Comparison of ENCODE assay signal across 8 cellular contexts in genomic region chr6:26327450-26328264, GRCh38. TPM values are rescaled to one million over a fixed set of nuclear protein-coding genes. Genes with fewer than 3 reads are reported as not detected.
DNase-seq lines count a peak whose midpoint lies in the region; ATAC-seq and TF ChIP-seq lines count a peak whose summit lies in the region.

No MANE protein-coding gene starts in this region.

- no peak overlapping the region for H2AFZ ChIP-seq in mesenchymal stem cell (ENCODE audit: low read depth, low read length)

- CTCF ChIA-PET in T-cell (lab: Charles Lee): interaction anchor here in 1 of 2 donors (0.7 to 2.3 kb wide), 3 partner anchors 154 to 268 kb away, joined by 5 to 6 read pairs (median 5); no protein-coding TSS in a partner anchor

- peak overlapping the region; percentile 53 to 66 (median 58) for H3K4me3 Mint-ChIP-seq in T-cell

- H3K27me3 ChIP-seq in mesenchymal stem cell (ENCODE audit: control insufficient read depth in 1 of 2, insufficient read depth in 1 of 2, low read length in 2 of 2): peaks cover 0 to 20% of the 10 kb centered on the region in 2 experiments

- WGBS in mesenchymal stem cell: under 1% methylated on average over 26 of the region's 28 CpGs

- TF ChIP-seq CTCF in LNCaP clone FGC (IDR thresholded peaks at IDR 0.05; ENCODE audit: control insufficient read depth, extremely low read depth, insufficient read depth): no peak

- ATAC-seq in T-cell (replicated peaks in 1 of 4) (peak in 1 of 4 experiments; percentile 36), HG02798 (IDR thresholded peaks at IDR 0.05; ENCODE audit: poor library complexity, unreplicated experiment) (no peak)

- no peak overlapping the region for H3K18ac ChIP-seq in mesenchymal stem cell (ENCODE audit: low read depth in 1 of 2, low read length in 2 of 2)

- no peak overlapping the region for H3K27ac ChIP-seq in mesenchymal stem cell (ENCODE audit: low read length, poor library complexity, severe bottlenecking)

- no peak overlapping the region for H2BK120ac ChIP-seq in mesenchymal stem cell (ENCODE audit: low read depth, low read length)

- H2BK15ac ChIP-seq in mesenchymal stem cell (ENCODE audit: low read depth, poor library complexity, severe bottlenecking): no peak overlapping the region

- H2BK5ac ChIP-seq in mesenchymal stem cell (ENCODE audit: low read depth, low read length, poor library complexity, severe bottlenecking): no peak overlapping the region

- peaks cover 0 to 5% (median 2%) of the 10 kb centered on the region in 3 donors for H3K9me3 Mint-ChIP-seq in T-cell

- H3K9ac ChIP-seq in mesenchymal stem cell (ENCODE audit: low read length): peak overlapping the region; percentile 45

- peak overlapping the region; percentile 64 to 77 for H3K27ac Mint-ChIP-seq in T-cell

- H3K4me2 ChIP-seq in mesenchymal stem cell (ENCODE audit: low read length, poor library complexity, severe bottlenecking): peak overlapping the region; percentile 58

- DNase-seq in ELR (ENCODE audit: low read depth): peak; percentile 89
- peak; percentile 56 for DNase-seq in LNCaP clone FGC (ENCODE audit: low read depth)
- DNase-seq in T-cell: peak in 31 of 34 experiments; percentile 8 to 61 (median 43)
- peak; percentile 71 for DNase-seq in astrocyte of the hippocampus (ENCODE audit: low read depth, low spot score)
- DNase-seq in mesenchymal stem cell: peak; percentile 86
- DNase-seq in mesenteric fat pad (ENCODE audit: low spot score): no peak
- no peak for DNase-seq in NCI-H1105 treated with DMSO at 0.1 percent for 48 hours (lab: John Stamatoyannopoulos, UW)

- H3K23ac ChIP-seq in mesenchymal stem cell (ENCODE audit: low read length in 2 of 2): no peak overlapping the region

- no peaks in the 10 kb centered on the region for H3K9me3 ChIP-seq in mesenchymal stem cell (ENCODE audit: control insufficient read depth, low read length)

- H4K8ac ChIP-seq in mesenchymal stem cell (ENCODE audit: low read length): no peak overlapping the region

- H3K4me3 ChIP-seq in LNCaP clone FGC (ENCODE audit: low read depth, low read length): peak overlapping the region; percentile 70
- H3K4me3 ChIP-seq in mesenchymal stem cell (ENCODE audit: insufficient read depth in 1 of 2, low read depth in 1 of 2, low read length in 2 of 2): peak overlapping the region in 1 of 2 experiments; percentile 72

- peaks cover 7 to 52% of the 10 kb centered on the region in 2 donors for H3K27me3 Mint-ChIP-seq in T-cell

- no peak overlapping the region for H4K91ac ChIP-seq in mesenchymal stem cell (ENCODE audit: low read length)

- H3K4me1 Mint-ChIP-seq in T-cell: peaks cover 47 to 65% (median 56%) of the 10 kb centered on the region in 3 donors

- H2BK12ac ChIP-seq in mesenchymal stem cell (ENCODE audit: low read length in 2 of 2): no peak overlapping the region

- H3K4me1 ChIP-seq in mesenchymal stem cell (ENCODE audit: control insufficient read depth, insufficient read depth, low read depth, low read length): peaks cover 2% of the 10 kb centered on the region

- no peaks in the 10 kb centered on the region for H3K36me3 Mint-ChIP-seq in T-cell

- no peak overlapping the region for H3K14ac ChIP-seq in mesenchymal stem cell (ENCODE audit: low read length in 2 of 2)

- no peaks in the 10 kb centered on the region for H3K79me1 ChIP-seq in mesenchymal stem cell (replicated peaks; ENCODE audit: low read length, poor library complexity, severe bottlenecking)

- no peak overlapping the region for H2AK5ac ChIP-seq in mesenchymal stem cell (ENCODE audit: low read length, severe bottlenecking)

- H3K4ac ChIP-seq in mesenchymal stem cell (ENCODE audit: low read depth in 1 of 2, low read length in 2 of 2): no peak overlapping the region

- POLR2A ChIA-PET in T-cell (lab: Charles Lee): interaction anchor here (0.5 to 1.7 kb wide), 3 partner anchors 107 to 111 kb away, joined by 4 to 10 read pairs (median 6); a partner anchor contains a TSS

- no peaks in the 10 kb centered on the region for H3K36me3 ChIP-seq in mesenchymal stem cell (ENCODE audit: control insufficient read depth in 1 of 2, insufficient read depth in 2 of 2, low read depth in 1 of 2, low read length in 2 of 2)

RNA-seq across cellular contexts. Expression of gene BTN3A2, which starts 37.3 kb away (rescaled TPM):
- total RNA-seq in T-cell (100 to 1,000 TPM; 135 to 314 (median 224) TPM), mesenteric fat pad (9.1 TPM)
- 31.1 TPM for polyA plus RNA-seq in mesenchymal stem cell (2013, experiment 1 of 2)
- 32.3 TPM for polyA plus RNA-seq in mesenchymal stem cell (2013, experiment 2 of 2)

RNA-seq across cellular contexts. Expression of gene BTN2A2, which starts 55.3 kb away (rescaled TPM):
- 10 to 100 TPM; 18.6 to 29.2 (median 21.3) TPM for total RNA-seq in T-cell
- polyA plus RNA-seq in mesenchymal stem cell (2013, experiment 1 of 2): 14.4 TPM
- 13.8 TPM for polyA plus RNA-seq in mesenchymal stem cell (2013, experiment 2 of 2)
- 5.6 TPM for total RNA-seq in mesenteric fat pad

Comparison
In these comparisons a context has a peak if more than half of its experiments do, and no peak if none do; other contexts are left out.
1. DNase-seq: peak in ELR (single experiment), LNCaP clone FGC (single experiment), T-cell (31 of 34), astrocyte of the hippocampus (single experiment) and mesenchymal stem cell (single experiment); none in mesenteric fat pad (single experiment) and NCI-H1105 treated with DMSO at 0.1 percent for 48 hours (single experiment).
2. RNA of gene BTN3A2, which starts 37.3 kb away (total RNA-seq): 135 to 314 TPM in T-cell; 9.1 TPM in mesenteric fat pad (single experiment); every median in the first group is over 10 times any median in the second.